Comparison of ENCODE assay signal across 19 cellular contexts in genomic region chr1:3561801-3562200, GRCh38.
"Had no signal": no experiment of that assay in that cellular context is flagged by ENCODE, and none has a peak within 500 bp of the region (broad histone marks: within the 10 kb centered on the region; RNA-seq: fewer than 3 reads in every experiment).

No MANE protein-coding gene starts in this region.

- DNase-seq: IMR-90, Karpas-422, KG1, MM.1S, NCI-H1092 treated with DMSO at 0.1 percent for 48 hours, NCI-H1436, NCI-H187, NCI-H2029, NCI-H2081 treated with DMSO at 0.1 percent for 48 hours, NCI-H2171, NCI-H226, NCI-H446, NCI-H510A, NCI-H524 treated with DMSO at 0.1 percent for 48 hours, NCI-H69, NCI-H774, RPMI8226, SHP77, SK-N-SH had no signal

- H3K9me3 ChIP-seq: SK-N-SH had no signal
